1 cellular context compared by ENCODE assay signal in the genomic region with DNA sequence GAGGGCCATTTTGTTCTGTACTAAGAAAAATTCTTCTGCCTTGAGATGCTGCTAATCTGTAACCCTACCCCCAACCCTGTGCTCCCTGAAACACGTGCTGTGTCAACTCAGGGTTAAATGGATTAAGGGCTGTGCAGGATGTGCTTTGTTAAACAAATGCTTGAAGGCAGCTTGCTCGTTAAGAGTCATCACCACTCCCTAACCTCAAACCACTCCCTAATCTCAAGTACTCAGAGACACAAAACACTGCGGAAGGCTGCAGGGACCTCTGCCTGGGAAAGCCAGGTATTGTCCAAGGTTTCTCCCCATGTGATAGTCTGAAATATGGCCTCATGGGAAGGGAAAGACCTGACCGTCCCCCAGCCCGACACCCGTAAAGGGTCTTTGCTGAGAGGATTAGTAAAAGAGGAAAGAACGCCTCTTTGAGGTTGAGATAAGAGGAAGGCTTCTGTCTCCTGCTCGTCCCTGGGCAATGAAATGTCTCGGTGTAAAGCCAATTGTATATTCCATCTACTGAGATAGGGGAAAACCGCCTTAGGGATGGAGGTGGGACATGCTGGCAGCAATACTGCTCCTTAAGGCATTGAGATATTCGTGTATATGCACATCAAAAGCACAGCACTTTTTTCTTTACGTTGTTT.
TF ChIP-seq lines count a peak whose summit lies in the region.

No MANE protein-coding gene starts in this region.

TF ChIP-seq in IMR-90, 13 proteins besides CTCF, POLR2A, EP300 and RAD21:
- TF ChIP-seq BHLHE40 (IDR thresholded peaks at IDR 0.05; ENCODE audit: low read depth, low read length): peak; percentile 90
